Comparison of ENCODE assay signal across 12 cellular contexts in the genomic region with DNA sequence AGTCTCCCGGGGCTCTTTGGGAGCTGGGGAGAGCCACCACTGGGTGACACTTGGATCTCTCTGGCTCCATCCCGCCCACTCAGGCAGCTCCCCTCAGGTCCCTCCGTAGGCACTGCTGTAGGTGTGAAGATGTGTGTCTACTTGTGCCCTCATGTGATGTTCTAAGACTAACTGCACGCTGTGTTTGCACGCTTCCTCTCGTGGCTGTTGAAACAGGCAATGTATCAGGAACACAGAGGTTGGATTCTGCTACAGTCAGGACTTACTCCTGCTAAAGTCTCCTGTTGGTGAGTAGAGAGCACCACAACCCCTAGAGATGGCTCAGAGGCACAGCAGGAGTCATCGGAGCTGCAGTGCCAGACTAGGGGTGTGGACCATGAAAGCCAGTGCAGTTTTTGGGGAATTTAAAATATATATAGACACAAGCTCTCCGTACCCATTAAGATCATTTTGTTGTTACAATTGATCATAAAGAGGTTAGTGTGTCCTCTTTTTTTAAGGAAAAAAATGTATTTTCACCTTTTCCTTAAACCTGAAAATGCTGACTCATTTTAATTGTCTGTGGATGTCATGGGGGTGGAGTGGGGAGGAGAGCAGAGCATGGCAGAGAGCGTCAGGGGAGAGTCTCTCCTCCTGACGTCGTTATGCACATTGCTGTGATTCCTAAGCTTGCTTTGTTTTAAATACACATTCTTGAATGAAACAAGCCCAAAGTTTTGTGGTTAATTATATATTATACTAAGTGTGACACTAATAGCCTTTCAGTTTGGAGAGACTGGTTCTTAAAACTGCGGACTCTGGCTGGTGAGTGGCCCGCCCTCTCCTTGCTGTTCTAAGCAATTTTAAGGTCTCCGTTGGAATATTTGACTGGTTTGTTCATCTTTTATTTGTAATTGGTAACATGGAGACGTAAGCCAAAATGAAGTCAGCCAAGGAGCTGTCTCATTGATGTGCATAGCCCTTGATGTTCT. TPM values are rescaled to one million over a fixed set of nuclear protein-coding genes. Genes with fewer than 3 reads are reported as not detected.
DNase-seq lines count a peak whose midpoint lies in the region; ATAC-seq and TF ChIP-seq lines count a peak whose summit lies in the region.
"Had no signal": no experiment of that assay in that cellular context is flagged by ENCODE, and none has a peak within 500 bp of the region (broad histone marks: within the 10 kb centered on the region; RNA-seq: fewer than 3 reads in every experiment).

No MANE protein-coding gene starts in this region.

- no peak for TF ChIP-seq CTCF in SK-N-SH (IDR thresholded peaks at IDR 0.05)
- no peak for TF ChIP-seq CTCF in OCI-LY7 (conservative IDR thresholded peaks at IDR 0.05; ENCODE audit: low read length)

- H3K9me3 ChIP-seq in SK-N-SH = no peaks in the 10 kb centered on the region
- H3K9me3 ChIP-seq in OCI-LY7 (ENCODE audit: low read length) = no peaks in the 10 kb centered on the region
- H3K9me3 ChIP-seq: testis had no signal

- H3K4me1 ChIP-seq in SK-N-SH (ENCODE audit: control insufficient read depth in 1 of 2, insufficient read depth in 2 of 2, low read depth in 1 of 2, low read length in 1 of 2) = peaks cover 7 to 15% of the 10 kb centered on the region in 2 experiments; a peak in 1 of 4 replicates
- H3K4me1 ChIP-seq in OCI-LY7 (ENCODE audit: insufficient read depth, low read length, poor library complexity, severe bottlenecking) = no peaks in the 10 kb centered on the region
- H3K4me1 ChIP-seq: testis had no signal

- H4K20me1 ChIP-seq in SK-N-SH (ENCODE audit: insufficient read depth) = no peaks in the 10 kb centered on the region; the same call in 1 of the 2 replicates
- H4K20me1 ChIP-seq in OCI-LY7 (ENCODE audit: insufficient read depth, low read length) = no peaks in the 10 kb centered on the region

- H3K27me3 ChIP-seq in SK-N-SH (ENCODE audit: insufficient read depth) = no peaks in the 10 kb centered on the region
- H3K27me3 ChIP-seq: testis had no signal

- no peak for TF ChIP-seq RAD21 in SK-N-SH (IDR thresholded peaks at IDR 0.05; ENCODE audit: low read length)

- POLR2A ChIA-PET in SK-N-SH (lab: Yijun Ruan, JAX) = no interaction called here
- POLR2A ChIA-PET in OCI-LY7 (lab: Charles Lee) = no interaction called here

- H3K4me2 ChIP-seq in SK-N-SH (no peak overlapping the region), OCI-LY7 (ENCODE audit: low read length) (no peak overlapping the region)

- peak; percentile 83 for ATAC-seq in SK-N-SH treated with all-trans-retinoic acid at 6 μM for 48 hours
- ATAC-seq: left ventricle myocardium superior had no signal

- H3K9me2 ChIP-seq in SK-N-SH = no peaks in the 10 kb centered on the region
- no peaks in the 10 kb centered on the region for H3K9me2 ChIP-seq in OCI-LY7 (ENCODE audit: insufficient read depth, low read length)

- H2AFZ ChIP-seq in SK-N-SH (ENCODE audit: low read depth) (no peak overlapping the region), OCI-LY7 (ENCODE audit: low read length) (no peak overlapping the region)

- intact Hi-C loops in OCI-LY7 (cut with micrococcal nuclease; ENCODE audit: unreplicated experiment) = no loop called here

- no TSS peak for BruUV-seq in OCI-LY7 (replicated peaks; lab: Mats Ljungman, UMichigan)

- WGBS in SK-N-SH (ENCODE audit: low lambda C conversion rate) = 87% methylated on average over 15 of the region's 15 CpGs

- H3K4me3 ChIP-seq in SK-N-SH (ENCODE audit: low read depth in 2 of 2, low read length in 1 of 2) = no peak overlapping the region
- H3K4me3 ChIP-seq in OCI-LY7 (ENCODE audit: low read depth, low read length, poor library complexity, severe bottlenecking) = no peak overlapping the region
- H3K4me3 ChIP-seq: testis had no signal

- H3K36me3 ChIP-seq in SK-N-SH (replicated peaks in 1 of 2; ENCODE audit: control insufficient read depth in 1 of 2, insufficient read depth in 2 of 2, low read length in 1 of 2) (peaks cover 37 to 45% of the 10 kb centered on the region in 2 experiments), OCI-LY7 (ENCODE audit: insufficient read depth, low read length) (peaks cover 41% of the 10 kb centered on the region)

- 0 out of 4 replicates have a peak overlapping the region, but pooled peaks of 1 of the 2 experiments have one; percentile 5 for H3K27ac ChIP-seq in SK-N-SH (ENCODE audit: low read depth in 2 of 2, low read length in 1 of 2)
- H3K27ac ChIP-seq in angular gyrus (ENCODE audit: low read depth, low read length) = peak overlapping the region; percentile 47
- no peak overlapping the region for H3K27ac ChIP-seq in OCI-LY7 (ENCODE audit: low read depth, low read length, poor library complexity, severe bottlenecking)

- no peak for TF ChIP-seq EP300 in SK-N-SH (IDR thresholded peaks at IDR 0.05; ENCODE audit: borderline replicate concordance in 1 of 2, low read depth in 1 of 2, low read length in 1 of 2)

- H3F3A ChIP-seq in SK-N-SH (replicated peaks; ENCODE audit: insufficient read depth) = no peaks in the 10 kb centered on the region

- H3K79me2 ChIP-seq in SK-N-SH (ENCODE audit: insufficient read depth) (no peaks in the 10 kb centered on the region; the same call in none of the 2 replicates), OCI-LY7 (ENCODE audit: insufficient read depth, low read depth, low read length) (no peaks in the 10 kb centered on the region)

- DNase-seq in SK-N-SH (no peak), inferior parietal cortex (ENCODE audit: extremely low spot score) (peak; percentile 11), stromal cell of bone marrow (ENCODE audit: low read depth) (peak; percentile 48), OCI-LY7 (ENCODE audit: low spot score) (no peak), NCI-H1436 (lab: John Stamatoyannopoulos, UW) (no peak)
- no peak for DNase-seq in activated naive CD4-positive, alpha-beta T cell treated with Interleukin-2 at 50 U/mL for 16 hours
- DNase-seq: 8988T, left ventricle myocardium superior, NCI-H1105 treated with DMSO at 0.1 percent for 48 hours, testis had no signal

- no peak overlapping the region for H3K9ac ChIP-seq in SK-N-SH

- CTCF ChIA-PET in SK-N-SH (lab: Yijun Ruan, JAX) = no interaction called here
- CTCF ChIA-PET in OCI-LY7 (lab: Charles Lee; ENCODE audit: unreplicated experiment) = no interaction called here

TF ChIP-seq in SK-N-SH treated with all-trans-retinoic acid at 6 μM for 48 hours, 23 proteins besides CTCF, POLR2A, EP300 and RAD21 (continues in another document):
- TF ChIP-seq ISL1 (CRISPR knock-in tag; IDR thresholded peaks at IDR 0.05) (no peak), TOX (CRISPR knock-in tag; IDR thresholded peaks at IDR 0.05; ENCODE audit: borderline replicate concordance) (no peak), CSDC2 (CRISPR knock-in tag; IDR thresholded peaks at IDR 0.05) (no peak), ZFP3 (CRISPR knock-in tag; IDR thresholded peaks at IDR 0.05) (no peak), ZNF565 (CRISPR knock-in tag; conservative IDR thresholded peaks at IDR 0.05; ENCODE audit: low read depth) (no peak), BACH2 (CRISPR knock-in tag; IDR thresholded peaks at IDR 0.05; ENCODE audit: borderline replicate concordance) (no peak), RARB (CRISPR knock-in tag; IDR thresholded peaks at IDR 0.05) (no peak), ZC3H10 (CRISPR knock-in tag; IDR thresholded peaks at IDR 0.05) (no peak)
- TF ChIP-seq, protein P1, sequence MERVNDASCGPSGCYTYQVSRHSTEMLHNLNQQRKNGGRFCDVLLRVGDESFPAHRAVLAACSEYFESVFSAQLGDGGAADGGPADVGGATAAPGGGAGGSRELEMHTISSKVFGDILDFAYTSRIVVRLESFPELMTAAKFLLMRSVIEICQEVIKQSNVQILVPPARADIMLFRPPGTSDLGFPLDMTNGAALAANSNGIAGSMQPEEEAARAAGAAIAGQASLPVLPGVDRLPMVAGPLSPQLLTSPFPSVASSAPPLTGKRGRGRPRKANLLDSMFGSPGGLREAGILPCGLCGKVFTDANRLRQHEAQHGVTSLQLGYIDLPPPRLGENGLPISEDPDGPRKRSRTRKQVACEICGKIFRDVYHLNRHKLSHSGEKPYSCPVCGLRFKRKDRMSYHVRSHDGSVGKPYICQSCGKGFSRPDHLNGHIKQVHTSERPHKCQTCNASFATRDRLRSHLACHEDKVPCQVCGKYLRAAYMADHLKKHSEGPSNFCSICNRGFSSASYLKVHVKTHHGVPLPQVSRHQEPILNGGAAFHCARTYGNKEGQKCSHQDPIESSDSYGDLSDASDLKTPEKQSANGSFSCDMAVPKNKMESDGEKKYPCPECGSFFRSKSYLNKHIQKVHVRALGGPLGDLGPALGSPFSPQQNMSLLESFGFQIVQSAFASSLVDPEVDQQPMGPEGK (CRISPR knock-in tag; IDR thresholded peaks at IDR 0.05; ENCODE audit: borderline replicate concordance) = no peak

TF ChIP-seq in SK-N-SH, 30 proteins besides CTCF, POLR2A, EP300 and RAD21 (continues in another document):
- TF ChIP-seq RCOR1 (IDR thresholded peaks at IDR 0.05; ENCODE audit: low read length) (no peak), RFX5 (IDR thresholded peaks at IDR 0.05; ENCODE audit: low read length) (no peak), USF2 (IDR thresholded peaks at IDR 0.05; ENCODE audit: borderline replicate concordance, low read depth, low read length) (no peak), NRF1 (IDR thresholded peaks at IDR 0.05; ENCODE audit: low read depth, low read length) (no peak), MXI1 (IDR thresholded peaks at IDR 0.05; ENCODE audit: low read depth, low read length) (no peak), NFIC (IDR thresholded peaks at IDR 0.05; ENCODE audit: borderline replicate concordance) (no peak), FOSL2 (IDR thresholded peaks at IDR 0.05; ENCODE audit: borderline replicate concordance, low read depth) (no peak), USF1 (IDR thresholded peaks at IDR 0.05; ENCODE audit: borderline replicate concordance, low read depth) (no peak), ELF1 (IDR thresholded peaks at IDR 0.05) (no peak), GATA2 (CRISPR knock-in tag; IDR thresholded peaks at IDR 0.05) (no peak)

RNA-seq across cellular contexts. Expression of gene CTTN, which starts 16.2 kb away (rescaled TPM):
- 243 and 286 TPM in 2 replicates for polyA plus RNA-seq in SK-N-SH (2012; rRNA removed)
- 155 and 160 TPM in 2 replicates for polyA plus RNA-seq in SK-N-SH (2012; cell fraction: cytosol; rRNA removed)
- polyA plus RNA-seq in SK-N-SH (2012; cell fraction: nucleus; rRNA removed) = 884 and 923 TPM in 2 replicates
- 1.9 and 5.0 TPM in 2 replicates for total RNA-seq in OCI-LY7 (2014; rRNA removed; shearing (Covaris generic))
- total RNA-seq in OCI-LY7 (2022) = 9.3 and 9.4 TPM in 2 replicates

Comparison
In these comparisons a context has a peak if more than half of its experiments do, and no peak if none do; other contexts are left out.
1. DNase-seq: peak in inferior parietal cortex (single experiment) and stromal cell of bone marrow (single experiment); none in SK-N-SH (single experiment), activated naive CD4-positive, alpha-beta T cell treated with Interleukin-2 at 50 U/mL for 16 hours (single experiment), OCI-LY7 (single experiment) and NCI-H1436 (single experiment).